21 cellular contexts compared by ENCODE assay signal in genomic region chr13:65473199-65473598, GRCh38.
"Had no signal": no experiment of that assay in that cellular context is flagged by ENCODE, and none has a peak within 500 bp of the region (broad histone marks: within the 10 kb centered on the region; RNA-seq: fewer than 3 reads in every experiment).

No MANE protein-coding gene starts in this region.

- DNase-seq: stimulated activated CD4-positive, alpha-beta T cell treated with anti-CD3 and anti-CD28 coated beads, Interleukin-2, amount 100 ng/mL, for 48 hours; stimulated activated CD4-positive, alpha-beta T cell treated with anti-CD3 and anti-CD28 coated beads, Interleukin-4, amount 100 ng/mL, for 1 hour; stimulated activated CD4-positive, alpha-beta T cell treated with anti-CD3 and anti-CD28 coated beads, Interleukin-4, amount 100 ng/mL, for 24 hours; stimulated activated CD4-positive, alpha-beta T cell treated with anti-CD3 and anti-CD28 coated beads, Interleukin-4, amount 100 ng/mL, for 4 hours; stimulated activated CD8-positive, alpha-beta memory T cell treated with anti-CD3 and anti-CD28 coated beads, Interleukin-4, amount 100 ng/mL, for 48 hours; stimulated activated naive B cell treated with anti-CD40 and anti-IgM and Interleukin-4, amounts not matched to agents 10 μg/mL and 1 μg/mL and 100 μg/mL, for 72 hours; stimulated activated naive CD4-positive, alpha-beta T cell; stimulated activated naive CD4-positive, alpha-beta T cell treated with Interleukin-2 at 50 U/mL for 16 hours; stimulated activated naive CD8-positive, alpha-beta T cell treated with anti-CD3 and anti-CD28 coated beads, Interleukin-15, amount 100 ng/mL, for 72 hours; stomach; substantia nigra; testis; thyroid gland; tibial artery; transverse colon; trophoblast cell; upper lobe of left lung; upper lobe of right lung; uterus had no signal

- ATAC-seq: stimulated activated effector memory CD8-positive, alpha-beta T cell treated with anti-CD3 and anti-CD28 coated beads, Interleukin-12 subunit alpha, Interleukin-12 subunit beta, amount 100 ng/mL, for 72 hours; stimulated activated memory B cell treated with anti-CD40 and anti-IgM and Interleukin-4, amounts not matched to agents 10 μg/mL and 1 μg/mL and 100 μg/mL, for 72 hours; stimulated activated naive B cell treated with anti-CD40 and anti-IgM and Interleukin-4, amounts not matched to agents 10 μg/mL and 1 μg/mL and 100 μg/mL, for 72 hours; stimulated activated naive CD8-positive, alpha-beta T cell treated with anti-CD3 and anti-CD28 coated beads, Interleukin-15, amount 100 ng/mL, for 72 hours; upper lobe of right lung had no signal
